Comparison of ENCODE assay signal across 1 cellular context in the genomic region with DNA sequence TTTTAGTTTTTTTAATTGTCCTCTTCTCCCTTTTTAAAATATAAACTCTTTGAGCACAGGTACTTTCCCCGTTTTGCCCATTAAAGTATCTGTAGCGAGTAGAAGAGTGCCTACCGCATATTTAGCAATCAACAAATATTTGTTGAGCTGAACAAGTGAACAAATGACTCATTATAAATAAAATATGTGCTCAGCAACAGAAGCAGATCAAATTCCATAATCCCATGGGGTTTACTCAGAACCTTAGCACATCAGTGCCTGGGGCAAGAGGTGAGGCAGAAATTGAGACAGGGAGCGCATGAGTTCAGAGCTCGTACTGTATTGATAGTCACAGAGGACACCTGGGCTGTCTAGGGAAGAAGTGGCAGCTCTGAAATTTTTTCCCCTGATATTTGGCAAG.
TF ChIP-seq lines count a peak whose summit lies in the region.

No MANE protein-coding gene starts in this region.

TF ChIP-seq in HepG2, 621 proteins besides CTCF, POLR2A, EP300 and RAD21 (continued from another document and continues in another):
- TF ChIP-seq, protein P1, sequence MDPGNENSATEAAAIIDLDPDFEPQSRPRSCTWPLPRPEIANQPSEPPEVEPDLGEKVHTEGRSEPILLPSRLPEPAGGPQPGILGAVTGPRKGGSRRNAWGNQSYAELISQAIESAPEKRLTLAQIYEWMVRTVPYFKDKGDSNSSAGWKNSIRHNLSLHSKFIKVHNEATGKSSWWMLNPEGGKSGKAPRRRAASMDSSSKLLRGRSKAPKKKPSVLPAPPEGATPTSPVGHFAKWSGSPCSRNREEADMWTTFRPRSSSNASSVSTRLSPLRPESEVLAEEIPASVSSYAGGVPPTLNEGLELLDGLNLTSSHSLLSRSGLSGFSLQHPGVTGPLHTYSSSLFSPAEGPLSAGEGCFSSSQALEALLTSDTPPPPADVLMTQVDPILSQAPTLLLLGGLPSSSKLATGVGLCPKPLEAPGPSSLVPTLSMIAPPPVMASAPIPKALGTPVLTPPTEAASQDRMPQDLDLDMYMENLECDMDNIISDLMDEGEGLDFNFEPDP (CRISPR knock-in tag; conservative IDR thresholded peaks at IDR 0.05): no peak
- TF ChIP-seq LCORL (IDR thresholded peaks at IDR 0.05) (no peak), LCORL (CRISPR knock-in tag; IDR thresholded peaks at IDR 0.05) (no peak), SMAD9 (CRISPR knock-in tag; IDR thresholded peaks at IDR 0.05) (no peak), HOXA3 (CRISPR knock-in tag; IDR thresholded peaks at IDR 0.05) (no peak), ZNF572 (CRISPR knock-in tag; IDR thresholded peaks at IDR 0.05) (no peak), TCF7 (IDR thresholded peaks at IDR 0.05; ENCODE audit: low read depth) (no peak), ZNF33B (CRISPR knock-in tag; IDR thresholded peaks at IDR 0.05) (no peak), U2AF1 (optimal IDR thresholded peaks at IDR 0.05; ENCODE audit: low read depth, low read length) (no peak), ZNF468 (CRISPR knock-in tag; IDR thresholded peaks at IDR 0.05) (no peak), GATAD1 (CRISPR knock-in tag; IDR thresholded peaks at IDR 0.05) (0 out of 2 replicates have a peak, but pooled peaks have one; percentile 19), ZNF629 (CRISPR knock-in tag; conservative IDR thresholded peaks at IDR 0.05) (no peak), ZNF337 (CRISPR knock-in tag; IDR thresholded peaks at IDR 0.05; ENCODE audit: borderline replicate concordance, low read depth) (no peak), EZH2 (conservative IDR thresholded peaks at IDR 0.05; ENCODE audit: low read depth, low read length) (no peak), ZBTB42 (CRISPR knock-in tag; IDR thresholded peaks at IDR 0.05) (no peak), BHLHE40 (IDR thresholded peaks at IDR 0.05; ENCODE audit: low read length) (no peak), ZNF230 (CRISPR knock-in tag; IDR thresholded peaks at IDR 0.05) (no peak), ZNF292 (CRISPR knock-in tag; IDR thresholded peaks at IDR 0.05; ENCODE audit: borderline replicate concordance, low read depth) (no peak), ZNF781 (CRISPR knock-in tag; IDR thresholded peaks at IDR 0.05; ENCODE audit: borderline replicate concordance, not compliant biosample characterization) (no peak), ZNF451 (CRISPR knock-in tag; IDR thresholded peaks at IDR 0.05) (no peak), ZNF383 (CRISPR knock-in tag; IDR thresholded peaks at IDR 0.05; ENCODE audit: borderline replicate concordance) (no peak), KLF16 (CRISPR knock-in tag; IDR thresholded peaks at IDR 0.05) (peak in 1 of 2 experiments; percentile 30; a peak in 1 of 4 replicates), ZNF432 (CRISPR knock-in tag; IDR thresholded peaks at IDR 0.05; ENCODE audit: borderline replicate concordance) (no peak), CEBPG (CRISPR knock-in tag; IDR thresholded peaks at IDR 0.05) (peak; percentile 54), HDAC6 (IDR thresholded peaks at IDR 0.05; ENCODE audit: low read depth, low read length) (no peak), MEIS1 (CRISPR knock-in tag; IDR thresholded peaks at IDR 0.05; ENCODE audit: borderline replicate concordance) (no peak), FOXC1 (CRISPR knock-in tag; IDR thresholded peaks at IDR 0.05; ENCODE audit: borderline replicate concordance) (no peak), ZNF564 (CRISPR knock-in tag; IDR thresholded peaks at IDR 0.05) (no peak), SRSF1 (optimal IDR thresholded peaks at IDR 0.05; ENCODE audit: low read depth, low read length) (no peak)
- TF ChIP-seq, protein P2, sequence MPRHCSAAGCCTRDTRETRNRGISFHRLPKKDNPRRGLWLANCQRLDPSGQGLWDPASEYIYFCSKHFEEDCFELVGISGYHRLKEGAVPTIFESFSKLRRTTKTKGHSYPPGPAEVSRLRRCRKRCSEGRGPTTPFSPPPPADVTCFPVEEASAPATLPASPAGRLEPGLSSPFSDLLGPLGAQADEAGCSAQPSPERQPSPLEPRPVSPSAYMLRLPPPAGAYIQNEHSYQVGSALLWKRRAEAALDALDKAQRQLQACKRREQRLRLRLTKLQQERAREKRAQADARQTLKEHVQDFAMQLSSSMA (CRISPR knock-in tag; IDR thresholded peaks at IDR 0.05): no peak
- TF ChIP-seq, protein P3, sequence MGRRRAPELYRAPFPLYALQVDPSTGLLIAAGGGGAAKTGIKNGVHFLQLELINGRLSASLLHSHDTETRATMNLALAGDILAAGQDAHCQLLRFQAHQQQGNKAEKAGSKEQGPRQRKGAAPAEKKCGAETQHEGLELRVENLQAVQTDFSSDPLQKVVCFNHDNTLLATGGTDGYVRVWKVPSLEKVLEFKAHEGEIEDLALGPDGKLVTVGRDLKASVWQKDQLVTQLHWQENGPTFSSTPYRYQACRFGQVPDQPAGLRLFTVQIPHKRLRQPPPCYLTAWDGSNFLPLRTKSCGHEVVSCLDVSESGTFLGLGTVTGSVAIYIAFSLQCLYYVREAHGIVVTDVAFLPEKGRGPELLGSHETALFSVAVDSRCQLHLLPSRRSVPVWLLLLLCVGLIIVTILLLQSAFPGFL (CRISPR knock-in tag; IDR thresholded peaks at IDR 0.05): no peak
- TF ChIP-seq, protein P4, sequence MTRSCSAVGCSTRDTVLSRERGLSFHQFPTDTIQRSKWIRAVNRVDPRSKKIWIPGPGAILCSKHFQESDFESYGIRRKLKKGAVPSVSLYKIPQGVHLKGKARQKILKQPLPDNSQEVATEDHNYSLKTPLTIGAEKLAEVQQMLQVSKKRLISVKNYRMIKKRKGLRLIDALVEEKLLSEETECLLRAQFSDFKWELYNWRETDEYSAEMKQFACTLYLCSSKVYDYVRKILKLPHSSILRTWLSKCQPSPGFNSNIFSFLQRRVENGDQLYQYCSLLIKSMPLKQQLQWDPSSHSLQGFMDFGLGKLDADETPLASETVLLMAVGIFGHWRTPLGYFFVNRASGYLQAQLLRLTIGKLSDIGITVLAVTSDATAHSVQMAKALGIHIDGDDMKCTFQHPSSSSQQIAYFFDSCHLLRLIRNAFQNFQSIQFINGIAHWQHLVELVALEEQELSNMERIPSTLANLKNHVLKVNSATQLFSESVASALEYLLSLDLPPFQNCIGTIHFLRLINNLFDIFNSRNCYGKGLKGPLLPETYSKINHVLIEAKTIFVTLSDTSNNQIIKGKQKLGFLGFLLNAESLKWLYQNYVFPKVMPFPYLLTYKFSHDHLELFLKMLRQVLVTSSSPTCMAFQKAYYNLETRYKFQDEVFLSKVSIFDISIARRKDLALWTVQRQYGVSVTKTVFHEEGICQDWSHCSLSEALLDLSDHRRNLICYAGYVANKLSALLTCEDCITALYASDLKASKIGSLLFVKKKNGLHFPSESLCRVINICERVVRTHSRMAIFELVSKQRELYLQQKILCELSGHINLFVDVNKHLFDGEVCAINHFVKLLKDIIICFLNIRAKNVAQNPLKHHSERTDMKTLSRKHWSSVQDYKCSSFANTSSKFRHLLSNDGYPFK (CRISPR knock-in tag; IDR thresholded peaks at IDR 0.05; ENCODE audit: borderline replicate concordance): no peak
- TF ChIP-seq, protein P5, sequence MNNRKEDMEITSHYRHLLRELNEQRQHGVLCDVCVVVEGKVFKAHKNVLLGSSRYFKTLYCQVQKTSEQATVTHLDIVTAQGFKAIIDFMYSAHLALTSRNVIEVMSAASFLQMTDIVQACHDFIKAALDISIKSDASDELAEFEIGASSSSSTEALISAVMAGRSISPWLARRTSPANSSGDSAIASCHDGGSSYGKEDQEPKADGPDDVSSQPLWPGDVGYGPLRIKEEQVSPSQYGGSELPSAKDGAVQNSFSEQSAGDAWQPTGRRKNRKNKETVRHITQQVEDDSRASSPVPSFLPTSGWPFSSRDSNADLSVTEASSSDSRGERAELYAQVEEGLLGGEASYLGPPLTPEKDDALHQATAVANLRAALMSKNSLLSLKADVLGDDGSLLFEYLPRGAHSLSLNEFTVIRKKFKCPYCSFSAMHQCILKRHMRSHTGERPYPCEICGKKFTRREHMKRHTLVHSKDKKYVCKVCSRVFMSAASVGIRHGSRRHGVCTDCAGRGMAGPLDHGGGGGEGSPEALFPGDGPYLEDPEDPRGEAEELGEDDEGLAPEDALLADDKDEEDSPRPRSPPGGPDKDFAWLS (CRISPR knock-in tag; IDR thresholded peaks at IDR 0.05; ENCODE audit: borderline replicate concordance): no peak
- TF ChIP-seq, protein P6, sequence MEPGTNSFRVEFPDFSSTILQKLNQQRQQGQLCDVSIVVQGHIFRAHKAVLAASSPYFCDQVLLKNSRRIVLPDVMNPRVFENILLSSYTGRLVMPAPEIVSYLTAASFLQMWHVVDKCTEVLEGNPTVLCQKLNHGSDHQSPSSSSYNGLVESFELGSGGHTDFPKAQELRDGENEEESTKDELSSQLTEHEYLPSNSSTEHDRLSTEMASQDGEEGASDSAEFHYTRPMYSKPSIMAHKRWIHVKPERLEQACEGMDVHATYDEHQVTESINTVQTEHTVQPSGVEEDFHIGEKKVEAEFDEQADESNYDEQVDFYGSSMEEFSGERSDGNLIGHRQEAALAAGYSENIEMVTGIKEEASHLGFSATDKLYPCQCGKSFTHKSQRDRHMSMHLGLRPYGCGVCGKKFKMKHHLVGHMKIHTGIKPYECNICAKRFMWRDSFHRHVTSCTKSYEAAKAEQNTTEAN (CRISPR knock-in tag; conservative IDR thresholded peaks at IDR 0.05): no peak
- TF ChIP-seq, protein P7, sequence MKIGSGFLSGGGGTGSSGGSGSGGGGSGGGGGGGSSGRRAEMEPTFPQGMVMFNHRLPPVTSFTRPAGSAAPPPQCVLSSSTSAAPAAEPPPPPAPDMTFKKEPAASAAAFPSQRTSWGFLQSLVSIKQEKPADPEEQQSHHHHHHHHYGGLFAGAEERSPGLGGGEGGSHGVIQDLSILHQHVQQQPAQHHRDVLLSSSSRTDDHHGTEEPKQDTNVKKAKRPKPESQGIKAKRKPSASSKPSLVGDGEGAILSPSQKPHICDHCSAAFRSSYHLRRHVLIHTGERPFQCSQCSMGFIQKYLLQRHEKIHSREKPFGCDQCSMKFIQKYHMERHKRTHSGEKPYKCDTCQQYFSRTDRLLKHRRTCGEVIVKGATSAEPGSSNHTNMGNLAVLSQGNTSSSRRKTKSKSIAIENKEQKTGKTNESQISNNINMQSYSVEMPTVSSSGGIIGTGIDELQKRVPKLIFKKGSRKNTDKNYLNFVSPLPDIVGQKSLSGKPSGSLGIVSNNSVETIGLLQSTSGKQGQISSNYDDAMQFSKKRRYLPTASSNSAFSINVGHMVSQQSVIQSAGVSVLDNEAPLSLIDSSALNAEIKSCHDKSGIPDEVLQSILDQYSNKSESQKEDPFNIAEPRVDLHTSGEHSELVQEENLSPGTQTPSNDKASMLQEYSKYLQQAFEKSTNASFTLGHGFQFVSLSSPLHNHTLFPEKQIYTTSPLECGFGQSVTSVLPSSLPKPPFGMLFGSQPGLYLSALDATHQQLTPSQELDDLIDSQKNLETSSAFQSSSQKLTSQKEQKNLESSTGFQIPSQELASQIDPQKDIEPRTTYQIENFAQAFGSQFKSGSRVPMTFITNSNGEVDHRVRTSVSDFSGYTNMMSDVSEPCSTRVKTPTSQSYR (CRISPR knock-in tag; IDR thresholded peaks at IDR 0.05; ENCODE audit: borderline replicate concordance): no peak
- TF ChIP-seq, protein P8, sequence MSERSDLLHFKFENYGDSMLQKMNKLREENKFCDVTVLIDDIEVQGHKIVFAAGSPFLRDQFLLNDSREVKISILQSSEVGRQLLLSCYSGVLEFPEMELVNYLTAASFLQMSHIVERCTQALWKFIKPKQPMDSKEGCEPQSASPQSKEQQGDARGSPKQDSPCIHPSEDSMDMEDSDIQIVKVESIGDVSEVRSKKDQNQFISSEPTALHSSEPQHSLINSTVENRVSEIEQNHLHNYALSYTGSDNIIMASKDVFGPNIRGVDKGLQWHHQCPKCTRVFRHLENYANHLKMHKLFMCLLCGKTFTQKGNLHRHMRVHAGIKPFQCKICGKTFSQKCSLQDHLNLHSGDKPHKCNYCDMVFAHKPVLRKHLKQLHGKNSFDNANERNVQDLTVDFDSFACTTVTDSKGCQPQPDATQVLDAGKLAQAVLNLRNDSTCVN (CRISPR knock-in tag; IDR thresholded peaks at IDR 0.05; ENCODE audit: borderline replicate concordance): no peak
- TF ChIP-seq, protein P9, sequence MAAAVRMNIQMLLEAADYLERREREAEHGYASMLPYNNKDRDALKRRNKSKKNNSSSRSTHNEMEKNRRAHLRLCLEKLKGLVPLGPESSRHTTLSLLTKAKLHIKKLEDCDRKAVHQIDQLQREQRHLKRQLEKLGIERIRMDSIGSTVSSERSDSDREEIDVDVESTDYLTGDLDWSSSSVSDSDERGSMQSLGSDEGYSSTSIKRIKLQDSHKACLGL (CRISPR knock-in tag; IDR thresholded peaks at IDR 0.05): no peak
- TF ChIP-seq, protein P10, sequence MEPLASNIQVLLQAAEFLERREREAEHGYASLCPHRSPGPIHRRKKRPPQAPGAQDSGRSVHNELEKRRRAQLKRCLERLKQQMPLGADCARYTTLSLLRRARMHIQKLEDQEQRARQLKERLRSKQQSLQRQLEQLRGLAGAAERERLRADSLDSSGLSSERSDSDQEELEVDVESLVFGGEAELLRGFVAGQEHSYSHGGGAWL (CRISPR knock-in tag; IDR thresholded peaks at IDR 0.05): no peak
- TF ChIP-seq, protein P11, sequence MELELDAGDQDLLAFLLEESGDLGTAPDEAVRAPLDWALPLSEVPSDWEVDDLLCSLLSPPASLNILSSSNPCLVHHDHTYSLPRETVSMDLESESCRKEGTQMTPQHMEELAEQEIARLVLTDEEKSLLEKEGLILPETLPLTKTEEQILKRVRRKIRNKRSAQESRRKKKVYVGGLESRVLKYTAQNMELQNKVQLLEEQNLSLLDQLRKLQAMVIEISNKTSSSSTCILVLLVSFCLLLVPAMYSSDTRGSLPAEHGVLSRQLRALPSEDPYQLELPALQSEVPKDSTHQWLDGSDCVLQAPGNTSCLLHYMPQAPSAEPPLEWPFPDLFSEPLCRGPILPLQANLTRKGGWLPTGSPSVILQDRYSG (CRISPR knock-in tag; IDR thresholded peaks at IDR 0.05): no peak
- TF ChIP-seq, protein P12, sequence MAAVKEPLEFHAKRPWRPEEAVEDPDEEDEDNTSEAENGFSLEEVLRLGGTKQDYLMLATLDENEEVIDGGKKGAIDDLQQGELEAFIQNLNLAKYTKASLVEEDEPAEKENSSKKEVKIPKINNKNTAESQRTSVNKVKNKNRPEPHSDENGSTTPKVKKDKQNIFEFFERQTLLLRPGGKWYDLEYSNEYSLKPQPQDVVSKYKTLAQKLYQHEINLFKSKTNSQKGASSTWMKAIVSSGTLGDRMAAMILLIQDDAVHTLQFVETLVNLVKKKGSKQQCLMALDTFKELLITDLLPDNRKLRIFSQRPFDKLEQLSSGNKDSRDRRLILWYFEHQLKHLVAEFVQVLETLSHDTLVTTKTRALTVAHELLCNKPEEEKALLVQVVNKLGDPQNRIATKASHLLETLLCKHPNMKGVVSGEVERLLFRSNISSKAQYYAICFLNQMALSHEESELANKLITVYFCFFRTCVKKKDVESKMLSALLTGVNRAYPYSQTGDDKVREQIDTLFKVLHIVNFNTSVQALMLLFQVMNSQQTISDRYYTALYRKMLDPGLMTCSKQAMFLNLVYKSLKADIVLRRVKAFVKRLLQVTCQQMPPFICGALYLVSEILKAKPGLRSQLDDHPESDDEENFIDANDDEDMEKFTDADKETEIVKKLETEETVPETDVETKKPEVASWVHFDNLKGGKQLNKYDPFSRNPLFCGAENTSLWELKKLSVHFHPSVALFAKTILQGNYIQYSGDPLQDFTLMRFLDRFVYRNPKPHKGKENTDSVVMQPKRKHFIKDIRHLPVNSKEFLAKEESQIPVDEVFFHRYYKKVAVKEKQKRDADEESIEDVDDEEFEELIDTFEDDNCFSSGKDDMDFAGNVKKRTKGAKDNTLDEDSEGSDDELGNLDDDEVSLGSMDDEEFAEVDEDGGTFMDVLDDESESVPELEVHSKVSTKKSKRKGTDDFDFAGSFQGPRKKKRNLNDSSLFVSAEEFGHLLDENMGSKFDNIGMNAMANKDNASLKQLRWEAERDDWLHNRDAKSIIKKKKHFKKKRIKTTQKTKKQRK (IDR thresholded peaks at IDR 0.05; ENCODE audit: low read length): no peak
- TF ChIP-seq, protein P13, sequence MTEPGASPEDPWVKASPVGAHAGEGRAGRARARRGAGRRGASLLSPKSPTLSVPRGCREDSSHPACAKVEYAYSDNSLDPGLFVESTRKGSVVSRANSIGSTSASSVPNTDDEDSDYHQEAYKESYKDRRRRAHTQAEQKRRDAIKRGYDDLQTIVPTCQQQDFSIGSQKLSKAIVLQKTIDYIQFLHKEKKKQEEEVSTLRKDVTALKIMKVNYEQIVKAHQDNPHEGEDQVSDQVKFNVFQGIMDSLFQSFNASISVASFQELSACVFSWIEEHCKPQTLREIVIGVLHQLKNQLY (CRISPR knock-in tag; IDR thresholded peaks at IDR 0.05): no peak
